28 cellular contexts compared by ENCODE assay signal in the genomic region with DNA sequence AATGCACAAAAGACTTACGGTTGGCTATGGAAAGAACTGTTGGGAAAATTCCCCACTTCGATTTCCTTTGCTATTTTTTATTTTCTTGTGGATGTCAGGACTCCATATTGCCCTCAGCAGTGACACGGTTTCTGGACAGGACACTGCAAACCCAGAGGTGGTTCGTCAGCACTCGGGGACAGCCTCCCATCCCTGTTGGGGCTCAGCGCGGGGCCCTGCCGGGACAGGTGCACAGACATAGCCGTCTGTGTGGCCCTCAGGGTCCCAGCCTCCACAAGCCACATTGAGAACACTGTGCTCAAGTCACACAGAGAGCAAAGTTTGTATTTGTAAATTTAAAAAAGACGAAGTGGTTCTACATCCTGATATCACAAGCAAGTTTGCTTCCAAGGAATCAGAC. TPM values are rescaled to one million over a fixed set of nuclear protein-coding genes. Genes with fewer than 3 reads are reported as not detected.
"Had no signal": no experiment of that assay in that cellular context is flagged by ENCODE, and none has a peak within 500 bp of the region (broad histone marks: within the 10 kb centered on the region; RNA-seq: fewer than 3 reads in every experiment).

No MANE protein-coding gene starts in this region.

- H3K4me3 Mint-ChIP-seq: natural killer cell; nephron; stimulated activated memory B cell treated with anti-CD40 and anti-IgM and Interleukin-4, amounts not matched to agents 10 μg/mL and 1 μg/mL and 100 μg/mL, for 72 hours; stimulated activated naive CD8-positive, alpha-beta T cell treated with anti-CD3 and anti-CD28 coated beads, Interleukin-15, amount 100 ng/mL, for 72 hours; type B pancreatic cell had no signal

- H3K27ac Mint-ChIP-seq: natural killer cell; nephron; stimulated activated memory B cell treated with anti-CD40 and anti-IgM and Interleukin-4, amounts not matched to agents 10 μg/mL and 1 μg/mL and 100 μg/mL, for 72 hours; stimulated activated naive CD8-positive, alpha-beta T cell treated with anti-CD3 and anti-CD28 coated beads, Interleukin-15, amount 100 ng/mL, for 72 hours; type B pancreatic cell had no signal

- H3K27me3 ChIP-seq: neutrophil, pancreas, right atrium auricular region, testis, transverse colon, uterus had no signal

- H3K4me1 Mint-ChIP-seq: natural killer cell; nephron; stimulated activated memory B cell treated with anti-CD40 and anti-IgM and Interleukin-4, amounts not matched to agents 10 μg/mL and 1 μg/mL and 100 μg/mL, for 72 hours; stimulated activated naive CD8-positive, alpha-beta T cell treated with anti-CD3 and anti-CD28 coated beads, Interleukin-15, amount 100 ng/mL, for 72 hours had no signal

- DNase-seq: natural killer cell; spleen; stimulated activated CD4-positive, alpha-beta T cell treated with anti-CD3 and anti-CD28 coated beads, Interleukin-12 subunit alpha, Interleukin-12 subunit beta, amount 100 ng/mL, for 4 hours; stimulated activated CD4-positive, alpha-beta T cell treated with anti-CD3 and anti-CD28 coated beads, Interleukin-1b, Interleukin-23, amount 100 ng/mL, for 48 hours; stimulated activated CD4-positive, alpha-beta T cell treated with anti-CD3 and anti-CD28 coated beads, Interleukin-4, amount 100 ng/mL, for 1 hour; stimulated activated CD4-positive, alpha-beta T cell treated with anti-CD3 and anti-CD28 coated beads, Interleukin-4, amount 100 ng/mL, for 4 hours; stimulated activated CD8-positive, alpha-beta memory T cell treated with anti-CD3 and anti-CD28 coated beads, Interleukin-4, amount 100 ng/mL, for 48 hours; stimulated activated naive CD4-positive, alpha-beta T cell; stimulated activated naive CD8-positive, alpha-beta T cell treated with anti-CD3 and anti-CD28 coated beads, Interleukin-15, amount 100 ng/mL, for 72 hours; stimulated activated naive CD8-positive, alpha-beta T cell treated with anti-CD3 and anti-CD28 coated beads, Interleukin-15, Interleukin-2, amounts not matched to agents 100 U/mL and 50 U/mL, for 24 hours; tibial artery; transverse colon; upper lobe of right lung; uterus had no signal

- H3K27ac ChIP-seq: neutrophil, pancreas, prostate gland, right atrium auricular region, skin epidermis, spleen, suprapubic skin, testis, tibial artery, transverse colon, upper lobe of right lung, uterus had no signal

- H3K4me1 ChIP-seq: pancreas, prostate gland, right atrium auricular region, spleen, suprapubic skin, testis, tibial artery, transverse colon, upper lobe of right lung, uterus had no signal

- H3K36me3 ChIP-seq: neutrophil, pancreas, prostate gland, right atrium auricular region, spleen, suprapubic skin, tibial artery, transverse colon, upper lobe of right lung, uterus had no signal

- H3K9me3 ChIP-seq: neutrophil, pancreas, prostate gland, right atrium auricular region, spleen, suprapubic skin, testis, tibial artery, transverse colon, upper lobe of right lung, uterus had no signal

- H3K36me3 Mint-ChIP-seq: natural killer cell; stimulated activated memory B cell treated with anti-CD40 and anti-IgM and Interleukin-4, amounts not matched to agents 10 μg/mL and 1 μg/mL and 100 μg/mL, for 72 hours; type B pancreatic cell had no signal

- H3K9me3 Mint-ChIP-seq: natural killer cell; nephron; stimulated activated naive CD8-positive, alpha-beta T cell treated with anti-CD3 and anti-CD28 coated beads, Interleukin-15, amount 100 ng/mL, for 72 hours; type B pancreatic cell had no signal

- H3K27me3 Mint-ChIP-seq: stimulated activated memory B cell treated with anti-CD40 and anti-IgM and Interleukin-4, amounts not matched to agents 10 μg/mL and 1 μg/mL and 100 μg/mL, for 72 hours had no signal

- H3K4me3 ChIP-seq: pancreas, prostate gland, right atrium auricular region, skin epidermis, smooth muscle cell, spleen, suprapubic skin, testis, tibial artery, transverse colon, upper lobe of right lung, uterus had no signal

- H3K4me2 ChIP-seq: smooth muscle cell had no signal

RNA-seq across cellular contexts. Expression of gene MYT1L, which starts 38.7 kb away (rescaled TPM):
- total RNA-seq: natural killer cell, omental fat pad, osteocyte, right atrium auricular region, sciatic nerve, smooth muscle cell, suprapubic skin, upper lobe of right lung had no signal
